8 cellular contexts compared by ENCODE assay signal in the genomic region with DNA sequence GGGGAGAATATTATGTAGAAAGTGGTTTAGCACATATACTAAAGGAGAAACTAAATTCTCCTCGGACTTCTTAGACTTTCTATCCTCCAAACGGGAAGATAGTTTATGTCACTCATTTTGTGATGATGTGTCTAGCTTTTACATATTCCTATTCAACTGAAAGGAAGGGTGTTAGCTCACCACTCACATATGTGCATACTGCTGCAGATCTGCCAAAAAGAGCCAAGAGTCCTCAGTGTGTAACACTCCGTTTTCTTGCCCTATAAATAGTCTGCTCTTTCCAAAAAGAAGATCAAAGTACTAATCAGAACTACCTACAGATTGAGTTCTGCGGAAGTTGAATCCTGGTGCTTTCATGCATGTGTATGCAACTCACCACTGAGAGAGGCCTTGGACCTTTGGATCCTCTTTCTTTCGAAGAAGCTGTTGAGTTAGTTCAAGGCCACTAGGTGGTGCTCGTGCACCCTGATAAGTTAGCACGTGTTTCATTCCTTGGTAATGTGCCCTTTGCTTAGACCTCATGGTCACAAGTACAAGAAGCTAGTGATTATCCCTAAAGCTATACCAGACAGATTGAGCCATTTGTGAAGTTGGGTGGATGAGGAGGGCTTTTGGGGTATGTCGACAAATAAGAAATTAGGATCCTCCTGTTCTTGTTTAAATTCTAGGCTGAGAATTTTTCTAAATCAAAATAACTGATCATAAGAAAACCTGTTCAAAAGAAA. TPM values are rescaled to one million over a fixed set of nuclear protein-coding genes. Genes with fewer than 3 reads are reported as not detected.
DNase-seq lines count a peak whose midpoint lies in the region; ATAC-seq and TF ChIP-seq lines count a peak whose summit lies in the region.

No MANE protein-coding gene starts in this region.

- WGBS in lung, 2 donors: 20 to 32% methylated on average over 8 of the region's 8 CpGs

- ATAC-seq in GM19468 (IDR thresholded peaks at IDR 0.05; ENCODE audit: extremely low read depth, unreplicated experiment): peak; percentile 78
- ATAC-seq in lung (ENCODE audit: insufficient read depth, low FRiP score): peak; percentile 78

- peaks cover 4 to 5% of the 10 kb centered on the region in 2 donors for H3K36me3 ChIP-seq in lung (ENCODE audit: control insufficient read depth in 2 of 2, insufficient read depth in 2 of 2, low read length in 2 of 2)

- TF ChIP-seq CTCF in lung (IDR thresholded peaks at IDR 0.05; ENCODE audit: control extremely low read depth, extremely low read depth): peak; percentile 87

- H3K27ac ChIP-seq in lung (ENCODE audit: low read depth in 1 of 2, low read length in 1 of 2): no peak overlapping the region

- no peaks in the 10 kb centered on the region for H3K4me1 ChIP-seq in lung (ENCODE audit: control insufficient read depth in 2 of 2, insufficient read depth in 2 of 2, low read length in 2 of 2)

- peak; percentile 94 for DNase-seq in COLO829 (ENCODE audit: low spot score)
- DNase-seq in HK-2 (ENCODE audit: unreplicated experiment): peak; percentile 73
- DNase-seq in NCI-H82 (lab: John Stamatoyannopoulos, UW): peak; percentile 97
- peak; percentile 72 to 75 for DNase-seq in activated CD4-positive, alpha-beta T cell treated with anti-CD3 and anti-CD28 coated beads, Interleukin-2, amount 50 U/mL, for 48 hours
- peak; percentile 73 for DNase-seq in ecto neural progenitor cell (ENCODE audit: low spot score)
- DNase-seq in lung (ENCODE audit: low spot score): peak; percentile 76
- DNase-seq in stimulated activated CD8-positive, alpha-beta memory T cell treated with anti-CD3 and anti-CD28 coated beads, Interleukin-15, amount 100 ng/mL, for 4 hours (ENCODE audit: low read depth in 2 of 2): peak; percentile 36 to 63

- H3K27me3 ChIP-seq in lung (ENCODE audit: control insufficient read depth, insufficient read depth): no peaks in the 10 kb centered on the region

- H3K9me3 ChIP-seq in lung (ENCODE audit: control insufficient read depth in 2 of 2, insufficient read depth in 1 of 2, low read length in 1 of 2): no peaks in the 10 kb centered on the region

- no peak overlapping the region for H3K4me3 ChIP-seq in lung

RNA-seq across cellular contexts. Expression of a gene that starts 14.1 kb away (rescaled TPM):
- 10 to 100 TPM; 15.4 to 31.7 TPM for total RNA-seq in lung
- 10 to 100 TPM; 15.5 to 35.0 TPM for polyA plus RNA-seq in lung

RNA-seq across cellular contexts. Expression of a gene that starts 43.1 kb away (rescaled TPM):
- 10 to 100 TPM; 31.2 to 41.0 TPM for total RNA-seq in lung
- 10 to 100 TPM; 29.5 to 29.9 TPM for polyA plus RNA-seq in lung
